In the genomic region with DNA sequence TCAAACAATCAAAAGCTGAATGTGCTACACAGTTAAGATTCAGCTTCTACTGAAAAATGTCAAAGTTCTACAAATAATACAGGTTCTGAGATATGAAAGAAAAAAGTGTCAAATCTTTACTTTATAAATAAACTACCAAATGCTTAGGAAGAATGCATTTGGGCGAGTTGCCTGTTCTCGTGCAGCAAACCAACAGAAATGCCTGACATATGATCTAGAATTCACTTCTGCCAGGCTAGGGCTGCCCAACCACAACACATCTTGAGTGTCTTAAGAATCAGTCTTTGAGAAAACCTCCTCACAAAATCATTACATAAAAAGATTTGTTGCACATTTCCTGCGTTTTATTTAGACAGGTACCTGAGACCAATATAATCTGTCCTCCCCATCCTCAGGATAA, we compare ENCODE assay signal across 9 cellular contexts.
"Had no signal": no experiment of that assay in that cellular context is flagged by ENCODE, and none has a peak within 500 bp of the region (broad histone marks: within the 10 kb centered on the region; RNA-seq: fewer than 3 reads in every experiment).

No MANE protein-coding gene starts in this region.

- H3K4me3 ChIP-seq: adrenal gland, breast epithelium, vagina had no signal

- H3K36me3 ChIP-seq: adrenal gland, breast epithelium, vagina had no signal

- H3K4me1 ChIP-seq: adrenal gland, breast epithelium had no signal

- ATAC-seq: activated CD8-positive, alpha-beta T cell treated with anti-CD3 and anti-CD28 coated beads for 36 hours had no signal

- H3K9me3 ChIP-seq: adrenal gland, breast epithelium, vagina had no signal

- DNase-seq: activated CD4-positive, alpha-beta T cell treated with anti-CD3 and anti-CD28 coated beads, Interleukin-2, amount 10 ng/mL, durations not matched to agents 24 days and 14 days; activated CD8-positive, alpha-beta T cell treated with anti-CD3 and anti-CD28 coated beads for 36 hours; activated naive CD4-positive, alpha-beta T cell treated with anti-CD3 and anti-CD28 coated beads, Interleukin-2, amount 50 U/mL, for 16 hours; activated T-cell treated with anti-CD3 and anti-CD28 coated beads, Interleukin-2, amount 50 U/mL, for 24 hours; adrenal gland; posterior cingulate gyrus; trophoblast cell had no signal

- H3K27ac ChIP-seq: adrenal gland, breast epithelium, vagina had no signal

- H3K27me3 ChIP-seq: adrenal gland, breast epithelium, vagina had no signal
